ENCODE assay signal across 8 cellular contexts in the genomic region with DNA sequence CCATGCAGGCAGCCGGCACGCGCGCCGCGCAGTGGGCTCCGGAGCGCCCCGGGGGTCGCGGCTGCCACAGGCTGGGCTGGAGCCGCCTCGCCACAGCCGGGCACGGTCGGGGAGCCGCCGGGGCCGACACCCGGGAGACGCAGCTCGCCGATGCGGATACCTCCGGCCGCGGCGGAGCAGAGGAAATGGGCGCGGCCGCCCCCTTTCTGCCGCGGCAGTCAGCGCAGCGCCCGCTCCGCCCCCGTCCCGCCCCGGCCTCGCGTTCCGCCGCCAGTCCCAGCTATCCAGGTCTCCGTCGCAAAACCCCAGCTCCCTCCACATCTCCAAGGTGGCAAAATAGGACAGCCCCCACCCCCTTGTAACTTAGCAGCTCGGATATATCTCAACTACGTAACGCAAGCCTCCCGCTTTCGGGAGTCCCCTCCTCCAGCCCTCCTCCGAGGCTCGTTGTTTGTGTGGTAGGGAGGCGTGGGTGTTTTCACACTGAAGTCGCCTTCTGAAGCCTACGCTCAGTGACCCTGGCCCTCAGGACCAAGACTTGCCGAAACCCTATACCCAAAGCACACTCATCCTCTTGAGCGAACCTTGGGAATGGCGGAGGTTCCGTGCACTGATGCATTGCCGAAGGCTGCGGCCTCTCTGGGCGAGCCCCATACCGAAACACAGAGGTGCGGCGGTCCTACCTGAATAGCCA. TPM values are rescaled to one million over a fixed set of nuclear protein-coding genes. Genes with fewer than 3 reads are reported as not detected.
DNase-seq lines count a peak whose midpoint lies in the region; ATAC-seq and TF ChIP-seq lines count a peak whose summit lies in the region.

A gene with protein sequence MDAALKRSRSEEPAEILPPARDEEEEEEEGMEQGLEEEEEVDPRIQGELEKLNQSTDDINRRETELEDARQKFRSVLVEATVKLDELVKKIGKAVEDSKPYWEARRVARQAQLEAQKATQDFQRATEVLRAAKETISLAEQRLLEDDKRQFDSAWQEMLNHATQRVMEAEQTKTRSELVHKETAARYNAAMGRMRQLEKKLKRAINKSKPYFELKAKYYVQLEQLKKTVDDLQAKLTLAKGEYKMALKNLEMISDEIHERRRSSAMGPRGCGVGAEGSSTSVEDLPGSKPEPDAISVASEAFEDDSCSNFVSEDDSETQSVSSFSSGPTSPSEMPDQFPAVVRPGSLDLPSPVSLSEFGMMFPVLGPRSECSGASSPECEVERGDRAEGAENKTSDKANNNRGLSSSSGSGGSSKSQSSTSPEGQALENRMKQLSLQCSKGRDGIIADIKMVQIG (minus strand): TSS at position 182 of the 694 bp plus-strand sequence. CDS start 178 bp downstream, at position 4.

- TF ChIP-seq CTCF in neutrophil (IDR thresholded peaks at IDR 0.05) (peak; percentile 95), testis (IDR thresholded peaks at IDR 0.05) (peak; percentile 60 to 76 (median 76))

- peaks cover 59% of the 10 kb centered on the region for H3K4me1 Mint-ChIP-seq in activated naive CD4-positive, alpha-beta T cell treated with anti-CD3 and anti-CD28 coated beads, Interleukin-2, amount 10 ng/mL, durations not matched to agents 7 days and 5 days

- H3K27ac ChIP-seq in neutrophil: peak within 1 kb of the TSS; percentile 93
- peak within 1 kb of the TSS; percentile 78 to 92 for H3K27ac ChIP-seq in testis

- H3K4me3 ChIP-seq in neutrophil (ENCODE audit: low read depth in 1 of 2, low read length in 1 of 2) (peak within 1 kb of the TSS; percentile 88 to 99), testis (peak within 1 kb of the TSS; percentile 82 to 83)

- TF ChIP-seq POLR2A in testis (IDR thresholded peaks at IDR 0.05): no peak

- H3K4me1 ChIP-seq in neutrophil (ENCODE audit: control insufficient read depth in 1 of 2, insufficient read depth in 1 of 2, low read depth in 1 of 2, low read length in 1 of 2) (peaks cover 45 to 49% of the 10 kb centered on the region in 2 experiments), testis (peaks cover 35% of the 10 kb centered on the region)

- H3K9me3 ChIP-seq in neutrophil (no peaks in the 10 kb centered on the region), testis (no peaks in the 10 kb centered on the region)

- DNase-seq in COLO668 (lab: John Stamatoyannopoulos, UW; ENCODE audit: unreplicated experiment): peak; percentile 80
- DNase-seq in HT-29 (ENCODE audit: low spot score): peak; percentile 16
- DNase-seq in SK-N-DZ (ENCODE audit: low spot score): peak; percentile 76
- peak; percentile 83 for DNase-seq in activated naive CD4-positive, alpha-beta T cell treated with anti-CD3 and anti-CD28 coated beads, Interleukin-2, amount 10 ng/mL, durations not matched to agents 7 days and 5 days
- DNase-seq in germinal center (ENCODE audit: low spot score): peak; percentile 88
- DNase-seq in testis: peak; percentile 80

- H3K27me3 ChIP-seq in neutrophil (no peaks in the 10 kb centered on the region), testis (no peaks in the 10 kb centered on the region)

- CTCF ChIA-PET in activated naive CD4-positive, alpha-beta T cell treated with anti-CD3 and anti-CD28 coated beads, Interleukin-2, amount 10 ng/mL, durations not matched to agents 7 days and 5 days (lab: Charles Lee): interaction anchor here (0.6 to 12.6 kb wide), 29 partner anchors 9 to 77 kb away, joined by 3 to 182 read pairs (median 4); no protein-coding TSS in a partner anchor

- H3K27ac Mint-ChIP-seq in activated naive CD4-positive, alpha-beta T cell treated with anti-CD3 and anti-CD28 coated beads, Interleukin-2, amount 10 ng/mL, durations not matched to agents 7 days and 5 days: peak within 1 kb of the TSS; percentile 84

- H3K4me3 Mint-ChIP-seq in activated naive CD4-positive, alpha-beta T cell treated with anti-CD3 and anti-CD28 coated beads, Interleukin-2, amount 10 ng/mL, durations not matched to agents 7 days and 5 days: peak within 1 kb of the TSS; percentile 86

- H3K36me3 Mint-ChIP-seq in activated naive CD4-positive, alpha-beta T cell treated with anti-CD3 and anti-CD28 coated beads, Interleukin-2, amount 10 ng/mL, durations not matched to agents 7 days and 5 days: peaks cover 36% of the 10 kb centered on the region

- peak; percentile 81 for ATAC-seq in GM19463 (IDR thresholded peaks at IDR 0.05; ENCODE audit: unreplicated experiment)

- peaks cover 22% of the 10 kb centered on the region for H3K36me3 ChIP-seq in neutrophil
- H3K36me3 ChIP-seq in testis (ENCODE audit: low read depth, missing control alignments): no peaks in the 10 kb centered on the region

- WGBS in testis, 2 donors: 9 to 17% methylated on average over 22 to 65 of the region's 66 CpGs

- no peaks in the 10 kb centered on the region for H3K9me3 Mint-ChIP-seq in activated naive CD4-positive, alpha-beta T cell treated with anti-CD3 and anti-CD28 coated beads, Interleukin-2, amount 10 ng/mL, durations not matched to agents 7 days and 5 days

- intact Hi-C loops in testis (cut with DNase I; ENCODE audit: low total_unique reads): loop anchor here (5.0 kb wide), 1 partner anchor 65 kb away; no protein-coding TSS in a partner anchor

- H3K27me3 Mint-ChIP-seq in activated naive CD4-positive, alpha-beta T cell treated with anti-CD3 and anti-CD28 coated beads, Interleukin-2, amount 10 ng/mL, durations not matched to agents 7 days and 5 days: peaks cover 9% of the 10 kb centered on the region

RNA-seq across cellular contexts. Expression of the gene that starts here (rescaled TPM):
- 0.99 and 1.5 TPM in 2 replicates for total RNA-seq in HT-29 (2014; rRNA removed; shearing (Covaris generic))
- polyA plus RNA-seq in SK-N-DZ (2014; cell fraction: cytosol; rRNA removed): 82.0 and 87.3 TPM in 2 replicates
- polyA plus RNA-seq in SK-N-DZ (2014; cell fraction: nucleus; rRNA removed): 54.8 and 69.2 TPM in 2 replicates
- total RNA-seq in testis: 100 to 1,000 TPM; 102 to 126 TPM
- polyA plus RNA-seq in testis (ENCODE audit: insufficient read depth, low read depth, low replicate concordance): 86.7 TPM

Comparison
In these comparisons a context has a peak if more than half of its experiments do, and no peak if none do; other contexts are left out.
1. Peak in every context shown above with its lines: DNase-seq, ATAC-seq, H3K4me3 ChIP-seq and H3K27ac ChIP-seq.
2. RNA of the gene that starts here (total RNA-seq): 102 to 126 TPM in testis; 0.99 to 1.5 TPM in HT-29; every median in the first group is over 10 times any median in the second.
3. DNase-seq: peak in every context shown above with its lines; median percentile 88 in germinal center; 83 in activated naive CD4-positive, alpha-beta T cell treated with anti-CD3 and anti-CD28 coated beads, Interleukin-2, amount 10 ng/mL, durations not matched to agents 7 days and 5 days; 80 in COLO668; 80 in testis; 76 in SK-N-DZ; 16 in HT-29.